Comparison of ENCODE assay signal across 8 cellular contexts in the genomic region with DNA sequence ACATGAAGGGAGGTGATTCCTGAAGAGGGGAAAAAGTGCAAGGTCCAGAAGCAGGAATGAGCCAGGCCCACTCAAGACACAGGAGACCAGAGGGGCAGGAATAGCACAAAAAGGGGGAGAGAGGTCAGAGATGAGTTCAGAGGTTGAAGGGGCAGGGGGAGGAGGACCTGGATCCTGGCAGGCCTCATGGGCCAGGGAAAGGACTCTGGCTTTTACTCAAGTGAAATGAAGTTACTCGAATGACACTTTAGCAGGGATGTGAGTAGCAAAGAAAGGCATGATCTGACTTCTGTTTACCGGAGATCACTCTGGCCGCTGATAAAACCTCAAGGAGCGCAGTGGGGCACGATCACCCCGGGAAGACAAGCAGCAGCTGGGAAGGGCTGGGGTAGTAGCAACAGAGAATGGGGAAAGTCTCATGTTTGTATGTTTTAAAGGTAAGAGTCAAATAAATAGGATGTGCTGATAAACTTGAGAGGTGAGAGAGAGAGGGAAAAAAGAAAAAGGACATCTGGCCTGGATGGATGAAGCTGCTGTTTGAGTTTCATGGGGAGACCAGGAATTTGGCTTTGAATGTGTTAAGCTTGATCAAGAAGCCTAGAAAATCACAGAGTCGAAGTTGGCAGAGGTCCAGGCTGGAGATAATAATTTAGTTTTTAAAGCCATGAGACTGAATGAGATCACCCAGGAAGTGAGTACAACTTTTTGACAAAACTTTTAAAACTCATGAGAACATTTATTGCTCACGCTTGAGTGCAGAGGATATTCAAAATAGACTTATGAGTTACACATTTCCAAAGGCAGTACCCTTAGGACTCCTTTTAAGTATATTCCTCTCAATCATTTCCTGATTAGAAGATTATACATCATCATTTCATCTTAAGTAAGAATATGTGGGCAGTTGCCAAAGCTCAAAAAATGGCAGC.
DNase-seq lines count a peak whose midpoint lies in the region; ATAC-seq and TF ChIP-seq lines count a peak whose summit lies in the region.

No MANE protein-coding gene starts in this region.

- H3K79me2 ChIP-seq in hepatocyte: peaks cover 93% of the 10 kb centered on the region

- no peak overlapping the region for H3K4me3 ChIP-seq in hepatocyte

- ATAC-seq in activated CD4-positive, CD25-positive, alpha-beta regulatory T cell treated with anti-CD3 and anti-CD28 coated beads, Interleukin-2, amount 50 U/mL, for 24 hours: peak; percentile 91 to 97
- ATAC-seq in GM19467 (IDR thresholded peaks at IDR 0.05; ENCODE audit: unreplicated experiment) (no peak), GM19035 (IDR thresholded peaks at IDR 0.05; ENCODE audit: unreplicated experiment) (no peak)

- TF ChIP-seq CTCF in hepatocyte (IDR thresholded peaks at IDR 0.05; ENCODE audit: poor library complexity): no peak

- WGBS in hepatocyte (ENCODE audit: low lambda C conversion rate, missing lambda C conversion rate): 21% methylated on average over 8 of the region's 8 CpGs

- H3K36me3 ChIP-seq in hepatocyte (replicated peaks; ENCODE audit: insufficient read depth, low read depth): no peaks in the 10 kb centered on the region

- H3K4me1 ChIP-seq in hepatocyte (ENCODE audit: insufficient read depth): peaks cover 43% of the 10 kb centered on the region

- no peaks in the 10 kb centered on the region for H3K27me3 ChIP-seq in hepatocyte

- H3K4me2 ChIP-seq in hepatocyte: peak overlapping the region; percentile 55

- no peaks in the 10 kb centered on the region for H3K9me3 ChIP-seq in hepatocyte (ENCODE audit: low read depth)

- no peak for DNase-seq in activated CD4-positive, CD25-positive, alpha-beta regulatory T cell treated with anti-CD3 and anti-CD28 coated beads, Interleukin-2, amount 50 U/mL, for 72 hours
- peak; percentile 34 to 38 for DNase-seq in activated CD4-positive, alpha-beta T cell treated with anti-CD3 and anti-CD28 coated beads, Interleukin-2, amount 50 U/mL, for 4 hours
- DNase-seq in hepatocyte (ENCODE audit: low spot score) (peak; percentile 56), NCI-H2081 treated with DMSO at 0.1 percent for 48 hours (lab: John Stamatoyannopoulos, UW) (no peak)
- peak in 2 of 3 donors; percentile 29 to 47 for DNase-seq in stimulated activated CD4-positive, alpha-beta T cell treated with anti-CD3 and anti-CD28 coated beads, TNF-alpha, amount 100 ng/mL, for 48 hours (ENCODE audit: low read depth in 3 of 3)

- H3K9me2 ChIP-seq in hepatocyte (replicated peaks; ENCODE audit: insufficient read depth): no peaks in the 10 kb centered on the region

- H3K27ac ChIP-seq in hepatocyte: peak overlapping the region; percentile 83

- no peak overlapping the region for H2AFZ ChIP-seq in hepatocyte

- peaks cover 31% of the 10 kb centered on the region for H4K20me1 ChIP-seq in hepatocyte (ENCODE audit: insufficient read depth, poor library complexity, severe bottlenecking)

Comparison
In these comparisons a context has a peak if more than half of its experiments do, and no peak if none do; other contexts are left out.
1. ATAC-seq: peak in activated CD4-positive, CD25-positive, alpha-beta regulatory T cell treated with anti-CD3 and anti-CD28 coated beads, Interleukin-2, amount 50 U/mL, for 24 hours (2 of 2); none in GM19467 (single experiment) and GM19035 (single experiment).
2. DNase-seq: peak in activated CD4-positive, alpha-beta T cell treated with anti-CD3 and anti-CD28 coated beads, Interleukin-2, amount 50 U/mL, for 4 hours (2 of 2), hepatocyte (single experiment) and stimulated activated CD4-positive, alpha-beta T cell treated with anti-CD3 and anti-CD28 coated beads, TNF-alpha, amount 100 ng/mL, for 48 hours (2 of 3); none in activated CD4-positive, CD25-positive, alpha-beta regulatory T cell treated with anti-CD3 and anti-CD28 coated beads, Interleukin-2, amount 50 U/mL, for 72 hours (single experiment) and NCI-H2081 treated with DMSO at 0.1 percent for 48 hours (single experiment).